In the genomic region with DNA sequence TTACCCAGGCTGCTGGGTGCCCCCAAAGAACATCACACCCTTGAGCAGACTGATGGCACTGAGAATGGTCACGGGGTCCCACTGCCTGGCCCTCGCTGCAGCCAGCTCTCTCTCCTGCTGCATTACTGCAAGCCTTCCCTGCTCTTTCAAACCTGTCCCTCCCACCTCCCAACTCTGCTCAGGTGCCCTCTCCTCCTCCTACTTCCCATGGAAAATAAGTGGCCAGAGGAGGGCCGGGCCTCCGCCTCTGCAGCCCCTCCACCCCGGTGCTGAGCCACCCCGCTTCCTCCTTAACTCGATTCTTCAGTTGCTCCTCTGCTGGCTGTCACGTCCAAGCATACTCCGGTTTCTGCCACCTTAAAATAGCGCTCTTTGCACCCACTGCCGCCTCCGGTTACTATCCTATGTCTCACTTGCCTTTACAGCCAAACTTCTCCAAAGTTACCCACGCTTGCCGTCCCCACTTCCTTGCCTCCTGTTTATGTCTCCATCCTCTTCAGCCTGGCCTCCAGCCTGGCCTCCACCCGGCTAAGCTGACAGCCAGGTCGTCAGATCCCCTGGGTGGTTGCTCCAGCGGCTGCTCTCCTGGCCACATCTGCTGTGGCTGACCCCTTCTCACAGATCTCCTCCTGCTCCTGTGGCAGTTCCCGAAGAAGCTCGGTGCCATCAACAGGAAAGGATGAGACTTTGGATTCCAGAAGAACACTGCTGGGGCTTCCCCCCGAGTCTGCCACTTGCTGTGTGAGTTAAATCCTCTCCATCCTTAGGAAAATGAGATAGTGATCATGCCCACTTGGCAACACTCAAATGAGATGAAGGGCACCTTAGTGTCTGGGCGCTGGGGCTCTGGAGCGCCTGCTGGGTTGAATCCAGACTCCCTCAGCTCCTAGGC, we compare ENCODE assay signal across 28 cellular contexts. TPM values are rescaled to one million over a fixed set of nuclear protein-coding genes. Genes with fewer than 3 reads are reported as not detected.
DNase-seq lines count a peak whose midpoint lies in the region; ATAC-seq and TF ChIP-seq lines count a peak whose summit lies in the region.
"Had no signal": no experiment of that assay in that cellular context is flagged by ENCODE, and none has a peak within 500 bp of the region (broad histone marks: within the 10 kb centered on the region; RNA-seq: fewer than 3 reads in every experiment).

No MANE protein-coding gene starts in this region.

- TF ChIP-seq POLR2A in prostate gland (IDR thresholded peaks at IDR 0.05), result no peak

- peaks cover 12% of the 10 kb centered on the region for H3K27me3 Mint-ChIP-seq in endodermal cell (ENCODE audit: insufficient read depth)

- intact Hi-C loops in prostate gland (cut with DNase I), result no loop called here

- WGBS in prostate gland, result 77% methylated on average over 22 of the region's 22 CpGs
- 88 to 96% methylated on average over 19 to 22 of the region's 22 CpGs for WGBS in endodermal cell (ENCODE audit: insufficient coverage in 1 of 2, insufficient read length in 1 of 2), 2 experiments

- H3K9ac ChIP-seq in BLaER1 (no peak overlapping the region), endodermal cell (ENCODE audit: extremely low read depth, low read length, poor library complexity, severe bottlenecking) (no peak overlapping the region)

- in situ Hi-C loops in GM13976 (cut with MboI; ENCODE audit: low sequenced_read_pairs, unreplicated experiment), result no loop called here

- TF ChIP-seq CTCF in GM13976 (IDR thresholded peaks at IDR 0.05; ENCODE audit: borderline replicate concordance, control extremely low read depth, extremely low read depth, insufficient read depth, missing control alignments) (no peak), VCaP (conservative IDR thresholded peaks at IDR 0.05) (no peak), prostate gland (IDR thresholded peaks at IDR 0.05) (no peak), endodermal cell (conservative IDR thresholded peaks at IDR 0.05) (no peak)

- no peak overlapping the region for H3K27ac Mint-ChIP-seq in endodermal cell
- H3K27ac Mint-ChIP-seq: immature natural killer cell had no signal

- H3K27me3 ChIP-seq in BLaER1, result no peaks in the 10 kb centered on the region
- H3K27me3 ChIP-seq in prostate gland (replicated peaks; ENCODE audit: insufficient read depth), result no peaks in the 10 kb centered on the region
- H3K27me3 ChIP-seq in endodermal cell (ENCODE audit: control insufficient read depth, insufficient read depth, low read length, poor library complexity, severe bottlenecking), result no peaks in the 10 kb centered on the region
- H3K27me3 ChIP-seq: breast epithelium, right atrium auricular region, thyroid gland had no signal

- DNase-seq in GM13976 (ENCODE audit: low spot score) (peak; percentile 18), prostate gland (ENCODE audit: low spot score) (no peak), DMS 273 (lab: John Stamatoyannopoulos, UW; ENCODE audit: unreplicated experiment) (no peak), endodermal cell (no peak), foreskin melanocyte (no peak)
- DNase-seq: activated CD8-positive, alpha-beta memory T cell treated with anti-CD3 and anti-CD28 coated beads for 24 hours; activated T-cell treated with anti-CD3 and anti-CD28 coated beads, Interleukin-2, amount 50 U/mL, for 4 hours; amniotic stem cell; effector CD4-positive, alpha-beta T cell; erythroblast; immature natural killer cell; left lung; MG63; naive thymus-derived CD8-positive, alpha-beta T cell; NCI-H1417 treated with DMSO at 0.1 percent for 48 hours; NCI-H510A; stimulated activated CD4-positive, alpha-beta T cell treated with anti-CD3 and anti-CD28 coated beads, Interleukin-4, amount 100 ng/mL, for 1 hour; stimulated activated naive CD4-positive, alpha-beta T cell treated with Interleukin-2 at 50 U/mL for 16 hours; T-helper 1 cell had no signal

- H3K9me3 ChIP-seq in BLaER1, result no peaks in the 10 kb centered on the region
- H3K9me3 ChIP-seq in prostate gland, result no peaks in the 10 kb centered on the region
- no peaks in the 10 kb centered on the region for H3K9me3 ChIP-seq in endodermal cell (ENCODE audit: control insufficient read depth, low read length)
- H3K9me3 ChIP-seq: breast epithelium, left lung, MG63, right atrium auricular region, thyroid gland had no signal

- no peak overlapping the region for H3K4me3 Mint-ChIP-seq in endodermal cell
- H3K4me3 Mint-ChIP-seq: activated T-cell treated with anti-CD3 and anti-CD28 coated beads, Interleukin-2, amount 50 U/mL, for 4 hours; immature natural killer cell; naive thymus-derived CD8-positive, alpha-beta T cell had no signal

- no peaks in the 10 kb centered on the region for H4K20me1 ChIP-seq in BLaER1

- peak overlapping the region; percentile 67; the same call in 1 of the 2 replicates for H3K4me2 ChIP-seq in BLaER1

- H3K27ac ChIP-seq in BLaER1, result no peak overlapping the region
- peak overlapping the region; percentile 95 for H3K27ac ChIP-seq in VCaP
- peak overlapping the region; percentile 71 to 88 for H3K27ac ChIP-seq in prostate gland
- H3K27ac ChIP-seq in endodermal cell (ENCODE audit: low read depth, low read length), result no peak overlapping the region
- H3K27ac ChIP-seq: breast epithelium, left lung, right atrium auricular region, thyroid gland had no signal

- no peaks in the 10 kb centered on the region for H3K9me3 Mint-ChIP-seq in endodermal cell
- H3K9me3 Mint-ChIP-seq: activated T-cell treated with anti-CD3 and anti-CD28 coated beads, Interleukin-2, amount 50 U/mL, for 4 hours; immature natural killer cell; naive thymus-derived CD8-positive, alpha-beta T cell had no signal

- no peaks in the 10 kb centered on the region for H3K36me3 Mint-ChIP-seq in endodermal cell (ENCODE audit: low read depth)
- H3K36me3 Mint-ChIP-seq: naive thymus-derived CD8-positive, alpha-beta T cell had no signal

- peaks cover 5% of the 10 kb centered on the region for H3K4me1 Mint-ChIP-seq in endodermal cell
- H3K4me1 Mint-ChIP-seq: immature natural killer cell had no signal

- no peak for ATAC-seq in HG03432 (IDR thresholded peaks at IDR 0.05; ENCODE audit: unreplicated experiment)
- ATAC-seq: activated T-cell treated with anti-CD3 and anti-CD28 coated beads, Interleukin-2, amount 50 U/mL, for 4 hours; K562; left lung; naive thymus-derived CD8-positive, alpha-beta T cell had no signal

- H3K4me1 ChIP-seq in BLaER1 (peaks cover 58% of the 10 kb centered on the region), prostate gland (replicated peaks) (peaks cover 14% of the 10 kb centered on the region), endodermal cell (ENCODE audit: control insufficient read depth, insufficient read depth, low read length) (no peaks in the 10 kb centered on the region)

- no peak overlapping the region for H3K4me3 ChIP-seq in BLaER1
- no peak overlapping the region for H3K4me3 ChIP-seq in prostate gland
- H3K4me3 ChIP-seq in endodermal cell (ENCODE audit: low read length), result no peak overlapping the region
- H3K4me3 ChIP-seq: breast epithelium, K562, left lung, MG63, right atrium auricular region, thyroid gland had no signal

- H3K36me3 ChIP-seq in BLaER1 (no peaks in the 10 kb centered on the region), prostate gland (no peaks in the 10 kb centered on the region), endodermal cell (ENCODE audit: control insufficient read depth, insufficient read depth, low read length) (no peaks in the 10 kb centered on the region)
- H3K36me3 ChIP-seq: breast epithelium, left lung, MG63, right atrium auricular region, thyroid gland had no signal

RNA-seq across cellular contexts. Expression of a gene that starts 7.7 kb away (rescaled TPM):
- total RNA-seq in prostate gland (10 to 100 TPM in 1 of 2 donors, 1 to 10 TPM in 1; 7.5 to 30.2 TPM), endodermal cell (not detected)
- polyA plus RNA-seq in endodermal cell (2013, experiment 1 of 2), result not detected
- polyA plus RNA-seq in endodermal cell (2013, experiment 2 of 2), result not detected
- total RNA-seq: activated T-cell treated with anti-CD3 and anti-CD28 coated beads, Interleukin-2, amount 50 U/mL, for 4 hours; G401; K562; naive thymus-derived CD8-positive, alpha-beta T cell; osteocyte had no signal
- polyA plus RNA-seq: immature natural killer cell; K562; naive thymus-derived CD8-positive, alpha-beta T cell had no signal

RNA-seq across cellular contexts. Expression of a gene that starts 17.4 kb away (rescaled TPM):
- total RNA-seq in prostate gland (10 to 100 TPM; 60.0 to 64.1 TPM), endodermal cell (10 to 100 TPM; 32.1 TPM)
- polyA plus RNA-seq in endodermal cell (2013, experiment 1 of 2), result 22.8 TPM
- polyA plus RNA-seq in endodermal cell (2013, experiment 2 of 2), result 18.9 TPM

RNA-seq across cellular contexts. Expression of a gene that starts 35.9 kb away (rescaled TPM):
- total RNA-seq in prostate gland, result 100 to 1,000 TPM in 1 of 2 donors, 10 to 100 TPM in 1; 85.1 to 125 TPM
- total RNA-seq in endodermal cell, result 10 to 100 TPM; 17.7 to 18.4 TPM
- polyA plus RNA-seq in endodermal cell (2013, experiment 1 of 2), result 21.3 TPM
- 17.6 TPM for polyA plus RNA-seq in endodermal cell (2013, experiment 2 of 2)

Comparison
In these comparisons a context has a peak if more than half of its experiments do, and no peak if none do; other contexts are left out.
1. H3K27ac ChIP-seq: peak in VCaP (single experiment) and prostate gland (2 of 2); none in BLaER1 (single experiment) and endodermal cell (single experiment).
2. RNA of a gene that starts 7.7 kb away (total RNA-seq): 7.5 to 30.2 TPM in prostate gland; not detected in endodermal cell; every median in the first group is over 4 times any median in the second.
3. RNA of a gene that starts 35.9 kb away (total RNA-seq): 85.1 to 125 TPM in prostate gland; 17.7 to 18.4 TPM in endodermal cell; every median in the first group is over 4 times any median in the second.